ENCODE assay signal across 19 cellular contexts in genomic region chr21:45863751-45864150, GRCh38.
"Had no signal": no experiment of that assay in that cellular context is flagged by ENCODE, and none has a peak within 500 bp of the region (broad histone marks: within the 10 kb centered on the region; RNA-seq: fewer than 3 reads in every experiment).

No MANE protein-coding gene starts in this region.

- H3K4me3 Mint-ChIP-seq: naive B cell; nephron; stimulated activated naive B cell treated with anti-CD40 and anti-IgM and Interleukin-4, amounts not matched to agents 10 μg/mL and 1 μg/mL and 100 μg/mL, for 72 hours; stimulated activated naive CD8-positive, alpha-beta T cell treated with anti-CD3 and anti-CD28 coated beads, Interleukin-15, amount 100 ng/mL, for 72 hours had no signal

- H3K27ac ChIP-seq: heart right ventricle, neutrophil, testis, tibial nerve, upper lobe of right lung, vagina had no signal

- H3K27me3 ChIP-seq: neutrophil, testis, tibial nerve, vagina had no signal

- H3K27ac Mint-ChIP-seq: nephron; stimulated activated naive B cell treated with anti-CD40 and anti-IgM and Interleukin-4, amounts not matched to agents 10 μg/mL and 1 μg/mL and 100 μg/mL, for 72 hours; stimulated activated naive CD8-positive, alpha-beta T cell treated with anti-CD3 and anti-CD28 coated beads, Interleukin-15, amount 100 ng/mL, for 72 hours had no signal

- H3K36me3 Mint-ChIP-seq: naive B cell; stimulated activated naive B cell treated with anti-CD40 and anti-IgM and Interleukin-4, amounts not matched to agents 10 μg/mL and 1 μg/mL and 100 μg/mL, for 72 hours had no signal

- DNase-seq: foreskin melanocyte; heart right ventricle; hypothalamus; kidney glomerular epithelial cell; mesendoderm; naive B cell; stimulated activated CD4-positive, alpha-beta T cell treated with anti-CD3 and anti-CD28 coated beads, Interleukin-15, amount 100 ng/mL, for 24 hours; stimulated activated CD4-positive, alpha-beta T cell treated with anti-CD3 and anti-CD28 coated beads, Interleukin-1b, Interleukin-23, amount 100 ng/mL, for 48 hours; stimulated activated CD4-positive, alpha-beta T cell treated with anti-CD3 and anti-CD28 coated beads, Interleukin-4, amount 100 ng/mL, for 24 hours; stimulated activated naive B cell treated with anti-CD40 and anti-IgM and Interleukin-4, amounts not matched to agents 10 μg/mL and 1 μg/mL and 100 μg/mL, for 72 hours; stimulated activated naive CD8-positive, alpha-beta T cell treated with anti-CD3 and anti-CD28 coated beads, Interleukin-15, amount 100 ng/mL, for 72 hours; upper lobe of right lung had no signal

- H3K9me3 ChIP-seq: heart right ventricle, neutrophil, testis, tibial nerve, upper lobe of right lung, vagina had no signal

- FAIRE-seq: colon, islet of Langerhans had no signal

- H3K4me1 ChIP-seq: heart right ventricle, testis, tibial nerve, upper lobe of right lung, vagina had no signal

- H3K4me1 Mint-ChIP-seq: nephron; stimulated activated naive B cell treated with anti-CD40 and anti-IgM and Interleukin-4, amounts not matched to agents 10 μg/mL and 1 μg/mL and 100 μg/mL, for 72 hours had no signal

- H3K36me3 ChIP-seq: heart right ventricle, tibial nerve, upper lobe of right lung, vagina had no signal

- H3K9me3 Mint-ChIP-seq: naive B cell; nephron; stimulated activated naive B cell treated with anti-CD40 and anti-IgM and Interleukin-4, amounts not matched to agents 10 μg/mL and 1 μg/mL and 100 μg/mL, for 72 hours; stimulated activated naive CD8-positive, alpha-beta T cell treated with anti-CD3 and anti-CD28 coated beads, Interleukin-15, amount 100 ng/mL, for 72 hours had no signal

- H3K4me3 ChIP-seq: heart right ventricle, testis, tibial nerve, upper lobe of right lung, vagina had no signal

- ATAC-seq: heart right ventricle; stimulated activated naive B cell treated with anti-CD40 and anti-IgM and Interleukin-4, amounts not matched to agents 10 μg/mL and 1 μg/mL and 100 μg/mL, for 72 hours; stimulated activated naive CD8-positive, alpha-beta T cell treated with anti-CD3 and anti-CD28 coated beads, Interleukin-15, amount 100 ng/mL, for 72 hours; upper lobe of right lung had no signal
